Comparison of ENCODE assay signal across 10 cellular contexts in genomic region chr19:43798026-43798545, GRCh38.
A peak's percentile ranks its signal among the peaks of the same experiment; 100 is the strongest.
DNase-seq lines count a peak whose midpoint lies in the region; ATAC-seq and TF ChIP-seq lines count a peak whose summit lies in the region.
"Had no signal": no experiment of that assay in that cellular context is flagged by ENCODE, and none has a peak within 500 bp of the region (broad histone marks: within the 10 kb centered on the region; RNA-seq: fewer than 3 reads in every experiment).

No MANE protein-coding gene starts in this region.

- no peaks in the 10 kb centered on the region for H3K36me3 ChIP-seq in NT2/D1 (ENCODE audit: insufficient read depth, insufficient read length, low read length)

- H3K27me3 Mint-ChIP-seq in effector memory CD8-positive, alpha-beta T cell: peaks cover 17 to 31% of the 10 kb centered on the region in 2 donors
- H3K27me3 Mint-ChIP-seq in nephron (ENCODE audit: low read depth): peaks cover 96% of the 10 kb centered on the region

- H3K4me3 ChIP-seq in AG10803 (ENCODE audit: low read length): peak overlapping the region; percentile 61
- H3K4me3 ChIP-seq in NT2/D1 (ENCODE audit: insufficient read length, low read depth): peak overlapping the region; percentile 60

- DNase-seq in AG10803 (ENCODE audit: low read depth): no peak
- no peak for DNase-seq in NT2/D1 (ENCODE audit: low read depth, low spot score)
- DNase-seq in effector memory CD8-positive, alpha-beta T cell: no peak
- DNase-seq in NCI-H1694 treated with DMSO at 0.1 percent for 48 hours (lab: John Stamatoyannopoulos, UW): no peak
- DNase-seq: GDM1, GOT3 had no signal

- H3K27me3 ChIP-seq in NT2/D1 (ENCODE audit: insufficient read depth, insufficient read length): peaks cover 37% of the 10 kb centered on the region

- TF ChIP-seq CTCF in AG10803 (conservative IDR thresholded peaks at IDR 0.05; ENCODE audit: low read length): no peak
- TF ChIP-seq CTCF in nephron (IDR thresholded peaks at IDR 0.05; ENCODE audit: unreplicated experiment in 3 of 3): no peak

- peak overlapping the region; percentile 54 for H3K9ac ChIP-seq in NT2/D1 (ENCODE audit: insufficient read length, low read depth)

- peak overlapping the region; percentile 86 for H3K4me3 Mint-ChIP-seq in effector memory CD8-positive, alpha-beta T cell
- peak overlapping the region in 2 of 3 experiments; percentile 28 to 75 for H3K4me3 Mint-ChIP-seq in nephron

- peaks cover 9% of the 10 kb centered on the region for H3K36me3 Mint-ChIP-seq in effector memory CD8-positive, alpha-beta T cell (ENCODE audit: insufficient read depth)
- no peaks in the 10 kb centered on the region for H3K36me3 Mint-ChIP-seq in nephron (ENCODE audit: low read depth)

- H3K4me1 Mint-ChIP-seq in effector memory CD8-positive, alpha-beta T cell (ENCODE audit: low read depth in 2 of 2): peaks cover 11 to 16% of the 10 kb centered on the region in 2 donors
- no peaks in the 10 kb centered on the region for H3K4me1 Mint-ChIP-seq in nephron

- ATAC-seq in effector memory CD8-positive, alpha-beta T cell (replicated peaks): no peak
- ATAC-seq in GM18502 (IDR thresholded peaks at IDR 0.05; ENCODE audit: poor library complexity, unreplicated experiment) (no peak), HG03280 (IDR thresholded peaks at IDR 0.05; ENCODE audit: unreplicated experiment) (no peak), GM19397 (IDR thresholded peaks at IDR 0.05; ENCODE audit: unreplicated experiment) (no peak)

- H3K9me3 ChIP-seq in NT2/D1 (ENCODE audit: insufficient read depth, low read length): no peaks in the 10 kb centered on the region; the same call in 1 of the 2 replicates

- H3K27ac Mint-ChIP-seq in effector memory CD8-positive, alpha-beta T cell: no peak overlapping the region
- H3K27ac Mint-ChIP-seq in nephron: no peak overlapping the region

- H3K9me3 Mint-ChIP-seq in effector memory CD8-positive, alpha-beta T cell: no peaks in the 10 kb centered on the region
- no peaks in the 10 kb centered on the region for H3K9me3 Mint-ChIP-seq in nephron

- peaks cover 3% of the 10 kb centered on the region for H3K4me1 ChIP-seq in NT2/D1 (ENCODE audit: insufficient read depth, insufficient read length)
